Comparison of ENCODE assay signal across 27 cellular contexts in genomic region chr7:132495931-132496330, GRCh38.
"Had no signal": no experiment of that assay in that cellular context is flagged by ENCODE, and none has a peak within 500 bp of the region (broad histone marks: within the 10 kb centered on the region; RNA-seq: fewer than 3 reads in every experiment).

No MANE protein-coding gene starts in this region.

- H3K36me3 ChIP-seq: adrenal gland, breast epithelium, Peyer's patch, SJCRH30 had no signal

- H3K27me3 ChIP-seq: adrenal gland, body of pancreas, breast epithelium, Peyer's patch, SJCRH30 had no signal

- H3K4me1 ChIP-seq: body of pancreas, breast epithelium, Peyer's patch had no signal

- H3K4me3 ChIP-seq: adrenal gland, body of pancreas, breast epithelium, coronary artery, Peyer's patch, SJCRH30, SK-N-MC had no signal

- H3K9ac ChIP-seq: KMS-11 had no signal

- H3K27ac ChIP-seq: adrenal gland, body of pancreas, breast epithelium, coronary artery, KMS-11, Peyer's patch, SJCRH30, SK-N-MC had no signal

- H3K9me3 ChIP-seq: adrenal gland, body of pancreas, breast epithelium, Peyer's patch, SJCRH30 had no signal

- H3K4me2 ChIP-seq: KMS-11 had no signal

- DNase-seq: activated CD4-positive, alpha-beta T cell treated with anti-CD3 and anti-CD28 coated beads for 36 hours; activated CD4-positive, alpha-beta T cell treated with anti-CD3 and anti-CD28 coated beads, Interleukin-2, amount 10 ng/mL, durations not matched to agents 7 days and 5 days; activated CD4-positive, alpha-beta T cell treated with anti-CD3 and anti-CD28 coated beads, Interleukin-2, amount 50 U/mL, for 48 hours; activated CD8-positive, alpha-beta T cell treated with anti-CD3 and anti-CD28 coated beads, Interleukin-2, amount 10 ng/mL, durations not matched to agents 7 days and 5 days; activated gamma-delta T cell; activated naive CD4-positive, alpha-beta T cell treated with anti-CD3 and anti-CD28 coated beads for 36 hours; activated T-cell treated with anti-CD3 and anti-CD28 coated beads, Interleukin-2, amount 50 U/mL, for 24 hours; adrenal gland; body of pancreas; NCI-H1048; NCI-H1105 treated with DMSO at 0.1 percent for 48 hours; NCI-H1436; NCI-H1694; NCI-H1930; NCI-H2081 treated with DMSO at 0.1 percent for 48 hours; NCI-H226; NCI-H510A; NCI-H526; NCI-H748 treated with DMSO at 0.1 percent for 48 hours; PC-3; Peyer's patch; Right ventricle myocardium superior; SJCRH30 had no signal
